In the genomic region with DNA sequence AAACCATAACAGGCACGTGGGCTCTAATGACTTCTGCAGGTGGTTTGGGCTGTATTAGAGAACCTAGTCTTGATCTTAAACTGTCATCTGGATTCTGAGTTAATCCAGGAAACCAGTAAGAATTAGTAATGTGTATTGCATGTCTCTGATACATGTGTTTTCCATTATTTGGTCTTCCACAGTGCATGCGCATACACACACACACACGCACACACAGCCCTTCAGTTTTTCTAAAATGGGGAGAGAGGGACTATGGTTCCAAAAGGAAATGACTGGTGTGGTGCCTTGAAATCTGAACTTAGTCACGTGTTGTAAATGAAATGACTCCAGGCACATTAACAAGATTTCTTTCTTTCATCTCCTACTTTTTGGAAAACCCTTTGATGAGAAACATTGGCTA, we compare ENCODE assay signal across 18 cellular contexts.
DNase-seq lines count a peak whose midpoint lies in the region; ATAC-seq and TF ChIP-seq lines count a peak whose summit lies in the region.
"Had no signal": no experiment of that assay in that cellular context is flagged by ENCODE, and none has a peak within 500 bp of the region (broad histone marks: within the 10 kb centered on the region; RNA-seq: fewer than 3 reads in every experiment).

No MANE protein-coding gene starts in this region.

- no peak overlapping the region for H3K9ac ChIP-seq in adipocyte (ENCODE audit: low read length)

- H3K27ac ChIP-seq in GM23338 (ENCODE audit: low read depth) = no peak overlapping the region
- H3K27ac ChIP-seq: ascending aorta, gastrocnemius medialis, HL-60, neutrophil, upper lobe of left lung had no signal

- DNase-seq in AG09319 (ENCODE audit: extremely low read depth, low read depth) (peak; percentile 91), HCEC 1CT (peak; percentile 76), adipocyte (ENCODE audit: low read depth) (peak; percentile 91), iris pigment epithelial cell (ENCODE audit: low read depth) (peak; percentile 72), nucleus accumbens (lab: John Stamatoyannopoulos, UW) (no peak), GM23338 (ENCODE audit: low spot score) (no peak), middle frontal gyrus (ENCODE audit: extremely low spot score, low spot score) (no peak)
- DNase-seq: activated CD8-positive, alpha-beta memory T cell treated with anti-CD3 and anti-CD28 coated beads for 24 hours; gastrocnemius medialis; NCI-H1694 treated with DMSO at 0.1 percent for 48 hours; NCI-H524; stimulated activated naive CD4-positive, alpha-beta T cell; upper lobe of left lung had no signal

- H3K36me3 Mint-ChIP-seq in GM23338 (ENCODE audit: low read depth) = peaks cover 4% of the 10 kb centered on the region; the same call in 1 of the 3 replicates

- no peak overlapping the region for H3K27ac Mint-ChIP-seq in GM23338
- H3K27ac Mint-ChIP-seq: activated T-helper 2 cell treated with anti-CD3 and anti-CD28 coated beads, Interferon-gamma antibody, Interleukin-2, Interleukin-4, amounts not matched to agents 10 μg/mL and 5 μg/mL and 100 μg/mL, durations not matched to agents 14 hours and 24 hours and 36 hours had no signal

- no peaks in the 10 kb centered on the region for H3K27me3 Mint-ChIP-seq in GM23338 (ENCODE audit: insufficient read depth, low read depth, poor library complexity)

- H3K79me2 ChIP-seq in GM23338 (replicated peaks; ENCODE audit: insufficient read depth) = no peaks in the 10 kb centered on the region

- ATAC-seq in HG03469 (IDR thresholded peaks at IDR 0.05; ENCODE audit: unreplicated experiment) = no peak
- no peak for ATAC-seq in GM23338
- ATAC-seq: gastrocnemius medialis had no signal

- H3F3A ChIP-seq in GM23338 (replicated peaks; ENCODE audit: low read depth) = no peaks in the 10 kb centered on the region

- H3K9me2 ChIP-seq in GM23338 (ENCODE audit: insufficient read depth) = 0 out of 2 replicates have a peak, but pooled peaks cover 3% of the 10 kb centered on the region

- no peaks in the 10 kb centered on the region for H3K9me3 ChIP-seq in adipocyte (ENCODE audit: control insufficient read depth, low read length)
- H3K9me3 ChIP-seq: ascending aorta, gastrocnemius medialis, neutrophil, upper lobe of left lung had no signal

- H3K4me2 ChIP-seq in GM23338 = no peak overlapping the region

- H3K36me3 ChIP-seq in adipocyte (ENCODE audit: control insufficient read depth, insufficient read depth, low read length, severe bottlenecking) (peaks cover 6% of the 10 kb centered on the region), GM23338 (ENCODE audit: insufficient read depth) (no peaks in the 10 kb centered on the region)

- H3K27me3 ChIP-seq in adipocyte (replicated peaks; ENCODE audit: control insufficient read depth, insufficient read depth, low read length) (no peaks in the 10 kb centered on the region), GM23338 (ENCODE audit: insufficient read depth) (no peaks in the 10 kb centered on the region)
- H3K27me3 ChIP-seq: ascending aorta, gastrocnemius medialis, neutrophil, upper lobe of left lung had no signal

- TF ChIP-seq CTCF in AG09319 (IDR thresholded peaks at IDR 0.05; ENCODE audit: low read depth, low read length) = no peak
- TF ChIP-seq CTCF in GM23338 (conservative IDR thresholded peaks at IDR 0.05; ENCODE audit: low read depth in 2 of 2) = no peak

- H3K4me1 Mint-ChIP-seq in GM23338 = peaks cover 17% of the 10 kb centered on the region

- peaks cover 47% of the 10 kb centered on the region for H3K4me1 ChIP-seq in adipocyte (ENCODE audit: control insufficient read depth, insufficient read depth, low read length)
- 0 out of 2 replicates have a peak, but pooled peaks cover 6% of the 10 kb centered on the region for H3K4me1 ChIP-seq in GM23338 (ENCODE audit: insufficient read depth)

- no peaks in the 10 kb centered on the region for H4K20me1 ChIP-seq in GM23338 (replicated peaks; ENCODE audit: insufficient read depth)

- H3K9me3 Mint-ChIP-seq in GM23338 = no peaks in the 10 kb centered on the region
- H3K9me3 Mint-ChIP-seq: activated T-helper 2 cell treated with anti-CD3 and anti-CD28 coated beads, Interferon-gamma antibody, Interleukin-2, Interleukin-4, amounts not matched to agents 10 μg/mL and 5 μg/mL and 100 μg/mL, durations not matched to agents 14 hours and 24 hours and 36 hours had no signal

- H3K4me3 ChIP-seq in adipocyte (ENCODE audit: low read length) (no peak overlapping the region), GM23338 (no peak overlapping the region)
- H3K4me3 ChIP-seq: ascending aorta, gastrocnemius medialis, upper lobe of left lung had no signal

- H3K4me3 Mint-ChIP-seq in GM23338 = no peak overlapping the region

- no peak overlapping the region for H2AFZ ChIP-seq in GM23338

TF ChIP-seq in GM23338, 12 proteins besides CTCF, POLR2A, EP300 and RAD21 (continues in another document):
- TF ChIP-seq POLR2AphosphoS5 (IDR thresholded peaks at IDR 0.05; ENCODE audit: low read depth) (no peak), ZNF114 (CRISPR knock-in tag; IDR thresholded peaks at IDR 0.05) (no peak), NANOG (IDR thresholded peaks at IDR 0.05; ENCODE audit: borderline replicate concordance) (no peak), ZNF462 (CRISPR knock-in tag; IDR thresholded peaks at IDR 0.05) (no peak), ZNF331 (CRISPR knock-in tag; IDR thresholded peaks at IDR 0.05; ENCODE audit: low read depth) (no peak), STAT1 (IDR thresholded peaks at IDR 0.05; ENCODE audit: unreplicated experiment) (no peak)

Comparison
In these comparisons a context has a peak if more than half of its experiments do, and no peak if none do; other contexts are left out.
1. DNase-seq: peak in AG09319 (single experiment), HCEC 1CT (single experiment), adipocyte (single experiment) and iris pigment epithelial cell (single experiment); none in nucleus accumbens (0 of 56), GM23338 (single experiment) and middle frontal gyrus (single experiment).